Comparison of ENCODE assay signal across 11 cellular contexts in genomic region chr11:119751281-119752060, GRCh38. TPM values are rescaled to one million over a fixed set of nuclear protein-coding genes. Genes with fewer than 3 reads are reported as not detected.
DNase-seq lines count a peak whose midpoint lies in the region; ATAC-seq and TF ChIP-seq lines count a peak whose summit lies in the region.
"Had no signal": no experiment of that assay in that cellular context is flagged by ENCODE, and none has a peak within 500 bp of the region (broad histone marks: within the 10 kb centered on the region; RNA-seq: fewer than 3 reads in every experiment).

No MANE protein-coding gene starts in this region.

- no peak overlapping the region for H3K14ac ChIP-seq in neuronal stem cell (ENCODE audit: low read length)

- no peak overlapping the region for H3K18ac ChIP-seq in neuronal stem cell (ENCODE audit: low read length)

- TF ChIP-seq CTCF in NB4 (IDR thresholded peaks at IDR 0.05; ENCODE audit: low read depth, low read length) (no peak), neural progenitor cell (IDR thresholded peaks at IDR 0.05) (no peak)

- DNase-seq in activated CD4-positive, alpha-beta T cell treated with anti-CD3 and anti-CD28 coated beads for 4 hours, result peak; percentile 10 to 24
- no peak for DNase-seq in activated CD4-positive, alpha-beta T cell treated with anti-CD3 and anti-CD28 coated beads, Interleukin-2, amount 10 ng/mL, durations not matched to agents 24 days and 14 days
- peak; percentile 53 for DNase-seq in NB4 (ENCODE audit: low read depth)
- DNase-seq in neuronal stem cell (ENCODE audit: low spot score), result no peak
- no peak for DNase-seq in GOT3 (lab: John Stamatoyannopoulos, UW)
- DNase-seq in mesenteric fat pad (ENCODE audit: low spot score), result no peak
- no peak for DNase-seq in neural progenitor cell (ENCODE audit: low spot score)
- DNase-seq: activated CD4-positive, alpha-beta T cell treated with anti-CD3 and anti-CD28 coated beads, Interleukin-2, amount 50 U/mL, for 4 hours; psoas muscle had no signal

- H4K91ac ChIP-seq in neuronal stem cell (ENCODE audit: low read depth, low read length, poor library complexity), result no peak overlapping the region

- no peak overlapping the region for H2BK120ac ChIP-seq in neuronal stem cell (ENCODE audit: low read depth, low read length)

- H3K27ac ChIP-seq in neuronal stem cell (replicated peaks; ENCODE audit: low read length) (no peak overlapping the region), neural progenitor cell (no peak overlapping the region)
- H3K27ac ChIP-seq: psoas muscle had no signal

- no peaks in the 10 kb centered on the region for H3K79me1 ChIP-seq in neuronal stem cell (ENCODE audit: low read depth, low read length)

- H3K4me3 Mint-ChIP-seq in activated CD4-positive, alpha-beta T cell treated with anti-CD3 and anti-CD28 coated beads, Interleukin-2, amount 10 ng/mL, durations not matched to agents 24 days and 14 days, result no peak overlapping the region
- no peak overlapping the region for H3K4me3 Mint-ChIP-seq in neural progenitor cell

- H2BK12ac ChIP-seq in neuronal stem cell (ENCODE audit: low read length), result peak overlapping the region; percentile 73

- no peak overlapping the region for H3K4ac ChIP-seq in neuronal stem cell (ENCODE audit: low read length)

- H3K9me3 Mint-ChIP-seq in activated CD4-positive, alpha-beta T cell treated with anti-CD3 and anti-CD28 coated beads, Interleukin-2, amount 10 ng/mL, durations not matched to agents 24 days and 14 days, result no peaks in the 10 kb centered on the region
- no peaks in the 10 kb centered on the region for H3K9me3 Mint-ChIP-seq in neural progenitor cell

- intact Hi-C loops in activated CD4-positive, alpha-beta T cell treated with anti-CD3 and anti-CD28 coated beads, Interleukin-2, amount 10 ng/mL, durations not matched to agents 24 days and 14 days (cut with micrococcal nuclease), result no loop called here

- H3K9me3 ChIP-seq in neuronal stem cell (replicated peaks in 1 of 2; ENCODE audit: control insufficient read depth in 2 of 2, insufficient read depth in 1 of 2, low read depth in 1 of 2, low read length in 2 of 2) (no peaks in the 10 kb centered on the region), neural progenitor cell (ENCODE audit: low read depth) (no peaks in the 10 kb centered on the region)
- H3K9me3 ChIP-seq: psoas muscle had no signal

- H3K4me3 ChIP-seq in NB4 (ENCODE audit: low read depth, low read length) (no peak overlapping the region), neuronal stem cell (ENCODE audit: low read length in 2 of 2) (no peak overlapping the region), neural progenitor cell (no peak overlapping the region)
- H3K4me3 ChIP-seq: psoas muscle had no signal

- H3K4me2 ChIP-seq in neuronal stem cell (ENCODE audit: insufficient read depth, low read length, poor library complexity, severe bottlenecking), result no peak overlapping the region
- no peak overlapping the region for H3K4me2 ChIP-seq in neural progenitor cell

- no peak overlapping the region for H2BK5ac ChIP-seq in neuronal stem cell (ENCODE audit: low read length)

- WGBS in neuronal stem cell (ENCODE audit: extremely low coverage in 2 of 2, insufficient read length in 2 of 2, insufficient replicate concordance in 1 of 2), 2 donors, result no CpG with 5 or more reads among the region's 10 CpGs

- H3K36me3 ChIP-seq in neuronal stem cell (replicated peaks in 1 of 2; ENCODE audit: control insufficient read depth in 2 of 2, insufficient read depth in 2 of 2, low read length in 2 of 2) (no peaks in the 10 kb centered on the region), neural progenitor cell (no peaks in the 10 kb centered on the region)

- no peaks in the 10 kb centered on the region for H4K20me1 ChIP-seq in neural progenitor cell (ENCODE audit: low read depth)

- no peaks in the 10 kb centered on the region for H3K4me1 Mint-ChIP-seq in activated CD4-positive, alpha-beta T cell treated with anti-CD3 and anti-CD28 coated beads, Interleukin-2, amount 10 ng/mL, durations not matched to agents 24 days and 14 days
- peaks cover 37% of the 10 kb centered on the region for H3K4me1 Mint-ChIP-seq in neural progenitor cell

- H3K79me2 ChIP-seq in neural progenitor cell (ENCODE audit: low read depth), result no peaks in the 10 kb centered on the region

- peak overlapping the region; percentile 47 for H2AK5ac ChIP-seq in neuronal stem cell (ENCODE audit: low read depth, low read length)

- peak; percentile 44 for ATAC-seq in GM21717 (IDR thresholded peaks at IDR 0.05; ENCODE audit: unreplicated experiment)
- ATAC-seq: Panc1, psoas muscle had no signal

- peaks cover 7% of the 10 kb centered on the region for H3K27me3 Mint-ChIP-seq in activated CD4-positive, alpha-beta T cell treated with anti-CD3 and anti-CD28 coated beads, Interleukin-2, amount 10 ng/mL, durations not matched to agents 24 days and 14 days
- H3K27me3 Mint-ChIP-seq in neural progenitor cell (ENCODE audit: insufficient read depth, low read depth), result peaks cover 11% of the 10 kb centered on the region

- no peak overlapping the region for H4K8ac ChIP-seq in neuronal stem cell (ENCODE audit: low read depth, low read length)

- no peak overlapping the region for H2AFZ ChIP-seq in neuronal stem cell (ENCODE audit: low read length)
- no peak overlapping the region for H2AFZ ChIP-seq in neural progenitor cell (replicated peaks)

- H3K9ac ChIP-seq in neuronal stem cell (ENCODE audit: low read depth, low read length, poor library complexity), result no peak overlapping the region
- no peak overlapping the region for H3K9ac ChIP-seq in neural progenitor cell

- peaks cover 0 to 62% (median 0%) of the 10 kb centered on the region in 3 experiments for H3K27me3 ChIP-seq in neuronal stem cell (ENCODE audit: control insufficient read depth in 3 of 3, insufficient read depth in 3 of 3, low read depth in 1 of 3, low read length in 3 of 3)
- peaks cover 3% of the 10 kb centered on the region for H3K27me3 ChIP-seq in neural progenitor cell

- peaks cover 0 to 13% of the 10 kb centered on the region in 2 donors for H3K4me1 ChIP-seq in neuronal stem cell (ENCODE audit: control insufficient read depth in 2 of 2, insufficient read depth in 1 of 2, low read depth in 1 of 2, low read length in 2 of 2)
- H3K4me1 ChIP-seq in neural progenitor cell, result peaks cover 25% of the 10 kb centered on the region
- H3K4me1 ChIP-seq: psoas muscle had no signal

- no peak for TF ChIP-seq POLR2A in NB4 (IDR thresholded peaks at IDR 0.05; ENCODE audit: extremely low read depth, insufficient read length)

- H3F3A ChIP-seq in neural progenitor cell (ENCODE audit: low read depth), result peaks cover 16% of the 10 kb centered on the region

- no peak overlapping the region for H3K27ac Mint-ChIP-seq in activated CD4-positive, alpha-beta T cell treated with anti-CD3 and anti-CD28 coated beads, Interleukin-2, amount 10 ng/mL, durations not matched to agents 24 days and 14 days
- H3K27ac Mint-ChIP-seq in neural progenitor cell, result no peak overlapping the region

- peak overlapping the region; percentile 69 for H2BK15ac ChIP-seq in neuronal stem cell (ENCODE audit: low read length)

- H3K23ac ChIP-seq in neuronal stem cell (ENCODE audit: low read depth, low read length, poor library complexity), result no peak overlapping the region

- no peaks in the 10 kb centered on the region for H3K36me3 Mint-ChIP-seq in activated CD4-positive, alpha-beta T cell treated with anti-CD3 and anti-CD28 coated beads, Interleukin-2, amount 10 ng/mL, durations not matched to agents 24 days and 14 days (ENCODE audit: low read depth)
- H3K36me3 Mint-ChIP-seq in neural progenitor cell, result no peaks in the 10 kb centered on the region

RNA-seq across cellular contexts. Expression of gene NECTIN1, which starts 22.5 kb away (rescaled TPM):
- 3.1 and 5.7 TPM in 2 replicates for total RNA-seq in activated CD4-positive, alpha-beta T cell treated with anti-CD3 and anti-CD28 coated beads, Interleukin-2, amount 10 ng/mL, durations not matched to agents 24 days and 14 days
- 36.8 TPM for polyA plus RNA-seq in neuronal stem cell (2013, experiment 1 of 2)
- 36.7 TPM for polyA plus RNA-seq in neuronal stem cell (2013, experiment 2 of 2)
- total RNA-seq in mesenteric fat pad, result 11.2 TPM
- 19.5 and 27.4 TPM in 2 replicates for total RNA-seq in neural progenitor cell (ENCODE audit: low replicate concordance)

Comparison
In these comparisons a context has a peak if more than half of its experiments do, and no peak if none do; other contexts are left out.
1. DNase-seq: peak in activated CD4-positive, alpha-beta T cell treated with anti-CD3 and anti-CD28 coated beads for 4 hours (2 of 2) and NB4 (single experiment); none in activated CD4-positive, alpha-beta T cell treated with anti-CD3 and anti-CD28 coated beads, Interleukin-2, amount 10 ng/mL, durations not matched to agents 24 days and 14 days (single experiment), neuronal stem cell (single experiment), GOT3 (single experiment), mesenteric fat pad (single experiment) and neural progenitor cell (single experiment).